ENCODE assay signal across 1 cellular context in genomic region chr15:72229947-72230196, GRCh38.
TF ChIP-seq lines count a peak whose summit lies in the region.

No MANE protein-coding gene starts in this region.

TF ChIP-seq in GM23338, 12 proteins besides CTCF, POLR2A, EP300 and RAD21 (continued from another document):
- no peak for TF ChIP-seq ZNF462 (CRISPR knock-in tag; IDR thresholded peaks at IDR 0.05)
- TF ChIP-seq ETS1 (IDR thresholded peaks at IDR 0.05) = no peak
- no peak for TF ChIP-seq NANOG (IDR thresholded peaks at IDR 0.05; ENCODE audit: borderline replicate concordance)
- no peak for TF ChIP-seq CREB1 (CRISPR knock-in tag; IDR thresholded peaks at IDR 0.05; ENCODE audit: low read depth)
